ENCODE assay signal across 9 cellular contexts in the genomic region with DNA sequence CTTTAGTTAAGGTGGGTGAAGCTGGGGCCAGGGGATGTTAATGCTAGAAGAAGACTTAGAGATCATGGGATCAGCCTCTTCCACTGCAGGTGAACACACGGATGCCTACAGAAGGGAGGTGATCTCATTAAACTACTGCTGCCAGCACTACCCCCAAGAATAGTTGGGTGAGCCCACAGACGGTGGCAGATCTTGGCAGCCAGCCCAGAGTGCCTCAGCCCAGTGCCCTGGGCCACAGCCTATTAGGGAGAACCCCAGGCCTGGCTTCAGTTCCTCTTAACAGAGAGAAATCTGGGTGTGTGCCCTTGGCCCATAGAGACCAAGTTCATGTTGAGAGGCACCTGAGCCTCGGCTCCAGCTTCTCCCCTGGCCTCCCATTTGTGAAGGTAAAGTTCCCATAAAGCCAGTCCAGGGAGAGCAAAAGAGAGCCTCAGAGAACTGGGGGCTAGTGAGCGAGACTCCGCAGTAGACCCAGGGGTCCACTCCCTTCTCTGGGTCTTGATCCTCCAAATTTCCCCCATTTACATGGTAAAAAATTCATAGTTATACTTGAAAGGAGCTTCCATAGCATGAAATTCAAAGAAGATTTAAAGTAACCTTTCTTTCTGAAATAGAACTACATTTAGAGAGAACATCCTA.
DNase-seq lines count a peak whose midpoint lies in the region; ATAC-seq and TF ChIP-seq lines count a peak whose summit lies in the region.
"Had no signal": no experiment of that assay in that cellular context is flagged by ENCODE, and none has a peak within 500 bp of the region (broad histone marks: within the 10 kb centered on the region; RNA-seq: fewer than 3 reads in every experiment).

No MANE protein-coding gene starts in this region.

- H3K36me3 ChIP-seq in ovary, result no peaks in the 10 kb centered on the region
- H3K36me3 ChIP-seq: SJSA1 had no signal

- no peaks in the 10 kb centered on the region for H3K4me1 ChIP-seq in ovary (ENCODE audit: insufficient read depth)
- H3K4me1 ChIP-seq: SJSA1 had no signal

- no peak for TF ChIP-seq EP300 in ovary (IDR thresholded peaks at IDR 0.05)

- H3K27ac ChIP-seq in ovary, result no peak overlapping the region
- H3K27ac ChIP-seq: SJSA1 had no signal

- no peaks in the 10 kb centered on the region for H3K27me3 ChIP-seq in ovary
- H3K27me3 ChIP-seq: SJSA1 had no signal

- ATAC-seq in Right ventricle myocardium superior (ENCODE audit: poor library complexity) (peak; percentile 49), HG03432 (IDR thresholded peaks at IDR 0.05; ENCODE audit: unreplicated experiment) (peak; percentile 63)

- no peak for TF ChIP-seq CTCF in GM20000 (IDR thresholded peaks at IDR 0.05; ENCODE audit: extremely low read depth, missing control alignments)
- TF ChIP-seq CTCF in ovary (IDR thresholded peaks at IDR 0.05), result no peak

- TF ChIP-seq POLR2A in ovary (IDR thresholded peaks at IDR 0.05), result no peak

- 58 to 65% (median 60%) methylated on average over 5 of the region's 5 CpGs for WGBS in ovary, 3 donors

- intact Hi-C loops in Right ventricle myocardium superior (cut with DNase I) (no loop called here), cardiac septum (cut with DNase I) (no loop called here), ovary (cut with DNase I) (no loop called here)

- no peaks in the 10 kb centered on the region for H3K9me3 ChIP-seq in ovary

- DNase-seq in Right ventricle myocardium superior (peak; percentile 83), cardiac septum (ENCODE audit: low spot score) (no peak), midbrain (lab: John Stamatoyannopoulos, UW) (peak; percentile 13), GM20000 (ENCODE audit: low spot score) (no peak), ovary (no peak), OCI-M2 (lab: John Stamatoyannopoulos, UW; ENCODE audit: unreplicated experiment) (no peak)
- peak; percentile 36 for DNase-seq in activated CD8-positive, alpha-beta memory T cell treated with anti-CD3 and anti-CD28 coated beads, Interleukin-2, amount 50 U/mL, for 4 hours

- H3K4me3 ChIP-seq in ovary, result no peak overlapping the region
- H3K4me3 ChIP-seq: SJSA1 had no signal

Comparison
In these comparisons a context has a peak if more than half of its experiments do, and no peak if none do; other contexts are left out.
1. DNase-seq: peak in Right ventricle myocardium superior (single experiment), activated CD8-positive, alpha-beta memory T cell treated with anti-CD3 and anti-CD28 coated beads, Interleukin-2, amount 50 U/mL, for 4 hours (single experiment) and midbrain (single experiment); none in cardiac septum (single experiment), GM20000 (single experiment), ovary (0 of 5) and OCI-M2 (single experiment).